In genomic region chr7:27130540-27131389, GRCh38 we compare ENCODE assay signal across 8 cellular contexts. TPM values are rescaled to one million over a fixed set of nuclear protein-coding genes. Genes with fewer than 3 reads are reported as not detected.
DNase-seq lines count a peak whose midpoint lies in the region; ATAC-seq and TF ChIP-seq lines count a peak whose summit lies in the region.

TSS of gene HOXA4 (minus strand) at chr7:27130757. CDS start at chr7:27130733, 24 bp downstream.

- H3K4me3 ChIP-seq in A673 (ENCODE audit: low read depth, low read length, poor library complexity, severe bottlenecking), result peak within 1 kb of the TSS; percentile 38
- H3K4me3 ChIP-seq in HCT116 (replicated peaks in 1 of 2; ENCODE audit: low read depth in 1 of 2, low read length in 2 of 2), result peak within 1 kb of the TSS; percentile 55 to 64
- peak within 1 kb of the TSS; percentile 71 for H3K4me3 ChIP-seq in SJCRH30
- H3K4me3 ChIP-seq in cardiac muscle cell, result peak within 1 kb of the TSS; percentile 30
- H3K4me3 ChIP-seq in prostate gland, result peak within 1 kb of the TSS; percentile 62 to 74

- no peak for TF ChIP-seq RAD21 in HCT116 (IDR thresholded peaks at IDR 0.05; ENCODE audit: low read depth)

- 10% methylated on average over 45 of the region's 67 CpGs for WGBS in prostate gland

- H3K27ac ChIP-seq in A673 (ENCODE audit: low read depth, low read length, poor library complexity, severe bottlenecking), result no peak within 1 kb of the TSS
- H3K27ac ChIP-seq in HCT116 (ENCODE audit: low read depth, low read length), result peak within 1 kb of the TSS; percentile 61; the same call in 1 of the 2 replicates
- peak within 1 kb of the TSS; percentile 73 for H3K27ac ChIP-seq in SJCRH30
- no peak within 1 kb of the TSS for H3K27ac ChIP-seq in cardiac muscle cell
- peak within 1 kb of the TSS; percentile 71 to 82 for H3K27ac ChIP-seq in prostate gland

- H2AFZ ChIP-seq in HCT116 (ENCODE audit: low read depth, low read length, poor library complexity, severe bottlenecking), result no peak within 1 kb of the TSS

- ATAC-seq in HCT116, result peak; percentile 91

- H3K36me3 ChIP-seq in A673 (ENCODE audit: insufficient read depth, low read length, poor library complexity, severe bottlenecking) (no peaks in the 10 kb centered on the region), HCT116 (ENCODE audit: control insufficient read depth in 1 of 2, insufficient read depth in 2 of 2, low read length in 2 of 2) (no peaks in the 10 kb centered on the region), SJCRH30 (no peaks in the 10 kb centered on the region), cardiac muscle cell (no peaks in the 10 kb centered on the region), prostate gland (no peaks in the 10 kb centered on the region)

- BruUV-seq in A673 (replicated peaks; lab: Mats Ljungman, UMichigan) (no TSS peak), HCT116 (replicated peaks; lab: Mats Ljungman, UMichigan) (TSS peak; percentile 88)

- peak within 1 kb of the TSS; percentile 71 for H3K9ac ChIP-seq in HCT116 (ENCODE audit: low read length)

- RAD21 ChIA-PET in HCT116 (lab: Charles Lee; ENCODE audit: low non-redundant PET in 1 of 2, low total read pairs in 2 of 2, uncharacterized antibody in 2 of 2, unreplicated experiment in 2 of 2), result no interaction called here

- TF ChIP-seq CTCF in A673 (conservative IDR thresholded peaks at IDR 0.05; ENCODE audit: low read depth, low read length) (no peak), HCT116 (IDR thresholded peaks at IDR 0.05 in 2 of 3, conservative IDR thresholded peaks at IDR 0.05 in 1 of 3; ENCODE audit: borderline replicate concordance in 1 of 3, insufficient read depth in 1 of 3, low read depth in 2 of 3, low read length in 2 of 3) (no peak), cardiac muscle cell (IDR thresholded peaks at IDR 0.05; ENCODE audit: low read depth, low read length) (no peak), prostate gland (IDR thresholded peaks at IDR 0.05) (peak in 1 of 4 experiments; percentile 7)

- no peaks in the 10 kb centered on the region for H4K20me1 ChIP-seq in HCT116 (ENCODE audit: insufficient read depth)

- H3K4me2 ChIP-seq in HCT116 (ENCODE audit: low read length), result peak within 1 kb of the TSS; percentile 91

- no peaks in the 10 kb centered on the region for H3K9me2 ChIP-seq in HCT116 (ENCODE audit: insufficient read depth)

- POLR2A ChIA-PET in A673 (lab: Charles Lee; ENCODE audit: low non-redundant PET), result no interaction called here
- POLR2A ChIA-PET in HCT116 (lab: Charles Lee), result interaction anchor here (0.7 to 1.5 kb wide), 5 partner anchors 15 to 417 kb away, joined by 3 to 5 read pairs (median 3); no protein-coding TSS in a partner anchor

- DNase-seq in A673 (ENCODE audit: low spot score) (peak; percentile 58), HCT116 (ENCODE audit: low read depth, low spot score) (no peak), SJCRH30 (peak; percentile 90 to 92), cardiac muscle cell (ENCODE audit: low read depth in 1 of 2, low spot score in 1 of 2) (peak; percentile 49 to 50), prostate gland (ENCODE audit: low spot score) (peak; percentile 94), ureter (ENCODE audit: low spot score) (peak; percentile 95), inferior parietal cortex (ENCODE audit: extremely low spot score) (no peak)
- peak; percentile 77 for DNase-seq in activated naive CD4-positive, alpha-beta T cell treated with Interleukin-2 at 50 U/mL for 16 hours

- TF ChIP-seq POLR2A in HCT116 (IDR thresholded peaks at IDR 0.05; ENCODE audit: borderline replicate concordance, extremely low read depth, insufficient read depth, insufficient read length) (peak; percentile 63), prostate gland (IDR thresholded peaks at IDR 0.05) (peak; percentile 76)

- no peaks in the 10 kb centered on the region for H3K4me1 ChIP-seq in A673 (ENCODE audit: insufficient read depth, low read length, poor library complexity, severe bottlenecking)
- H3K4me1 ChIP-seq in HCT116 (ENCODE audit: control insufficient read depth in 1 of 2, insufficient read depth in 2 of 2, low read length in 2 of 2), result peaks cover 31 to 75% of the 10 kb centered on the region in 2 experiments
- H3K4me1 ChIP-seq in SJCRH30, result peaks cover 25% of the 10 kb centered on the region
- H3K4me1 ChIP-seq in cardiac muscle cell (ENCODE audit: low read depth), result no peaks in the 10 kb centered on the region
- H3K4me1 ChIP-seq in prostate gland (replicated peaks), result peaks cover 6% of the 10 kb centered on the region

- CTCF ChIA-PET in A673 (lab: Charles Lee), result no interaction called here
- CTCF ChIA-PET in HCT116 (lab: Charles Lee), result interaction anchor here (1.6 kb wide), 1 partner anchor 444 kb away, joined by 3 read pairs; no protein-coding TSS in a partner anchor

- H3K79me2 ChIP-seq in HCT116 (ENCODE audit: insufficient read depth, low read length), result no peaks in the 10 kb centered on the region

- intact Hi-C loops in A673 (cut with micrococcal nuclease; ENCODE audit: unreplicated experiment) (no loop called here), HCT116 (cut with micrococcal nuclease) (loop anchor here (2.0 kb wide), 1 partner anchor 16 kb away; no protein-coding TSS in a partner anchor), prostate gland (cut with DNase I) (loop anchor here (5.0 kb wide), 1 partner anchor 268 kb away; the partner anchor contains the start of gene SKAP2)

- H3K27me3 ChIP-seq in A673 (replicated peaks; ENCODE audit: insufficient read depth, low read depth, low read length, poor library complexity) (peaks cover 100% of the 10 kb centered on the region), HCT116 (ENCODE audit: insufficient read depth, low read length) (peaks cover 24% of the 10 kb centered on the region), SJCRH30 (no peaks in the 10 kb centered on the region), cardiac muscle cell (peaks cover 100% of the 10 kb centered on the region), prostate gland (replicated peaks; ENCODE audit: insufficient read depth) (no peaks in the 10 kb centered on the region)

- H3K9me3 ChIP-seq in A673 (ENCODE audit: low read depth, low read length, poor library complexity, severe bottlenecking) (no peaks in the 10 kb centered on the region), HCT116 (ENCODE audit: control insufficient read depth in 1 of 2, insufficient read depth in 1 of 2, low read depth in 1 of 2, low read length in 2 of 2) (no peaks in the 10 kb centered on the region), SJCRH30 (replicated peaks) (no peaks in the 10 kb centered on the region), cardiac muscle cell (ENCODE audit: low read depth) (no peaks in the 10 kb centered on the region), prostate gland (no peaks in the 10 kb centered on the region)

TF ChIP-seq in HCT116, 20 proteins besides CTCF, POLR2A, EP300 and RAD21:
- TF ChIP-seq ELF1 (IDR thresholded peaks at IDR 0.05; ENCODE audit: borderline replicate concordance, low read depth) (peak; percentile 80), TCF7L2 (IDR thresholded peaks at IDR 0.05; ENCODE audit: borderline replicate concordance, extremely low read depth, insufficient read depth, insufficient read length) (peak; percentile 41), SP1 (IDR thresholded peaks at IDR 0.05; ENCODE audit: low read depth) (peak; percentile 84), POLR2AphosphoS5 (IDR thresholded peaks at IDR 0.05; ENCODE audit: low read depth, low read length) (peak; percentile 58; the same call in 1 of the 2 replicates), SIN3A (IDR thresholded peaks at IDR 0.05; ENCODE audit: low read depth) (peak; percentile 34; the same call in 1 of the 2 replicates), ZBTB33 (IDR thresholded peaks at IDR 0.05; ENCODE audit: extremely low read depth, insufficient replicate concordance, low read length) (no peak), CEBPB (IDR thresholded peaks at IDR 0.05; ENCODE audit: low read depth) (no peak), ZNF274 (IDR thresholded peaks at IDR 0.05; ENCODE audit: low read depth, low read length) (no peak), SRF (IDR thresholded peaks at IDR 0.05; ENCODE audit: low read depth) (no peak), FOSL1 (IDR thresholded peaks at IDR 0.05; ENCODE audit: low read depth) (no peak), ATF3 (IDR thresholded peaks at IDR 0.05) (no peak), YY1 (IDR thresholded peaks at IDR 0.05; ENCODE audit: extremely low read depth, insufficient replicate concordance, low read depth, low read length) (peak; percentile 43), ZFX (IDR thresholded peaks at IDR 0.05) (peak; percentile 23; the same call in 1 of the 2 replicates), CBX3 (IDR thresholded peaks at IDR 0.05; ENCODE audit: low read depth) (no peak), EZH2 (IDR thresholded peaks at IDR 0.05) (no peak)
- TF ChIP-seq, protein P1, sequence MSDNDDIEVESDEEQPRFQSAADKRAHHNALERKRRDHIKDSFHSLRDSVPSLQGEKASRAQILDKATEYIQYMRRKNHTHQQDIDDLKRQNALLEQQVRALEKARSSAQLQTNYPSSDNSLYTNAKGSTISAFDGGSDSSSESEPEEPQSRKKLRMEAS (IDR thresholded peaks at IDR 0.05), result peak; percentile 84
TF ChIP-seq in HCT116: peak in this region for 8.

RNA-seq across cellular contexts. Expression of gene HOXA4, which starts in this region (rescaled TPM):
- total RNA-seq in A673 (2021) (not detected in 2 replicates), HCT116 (2021; ENCODE audit: unreplicated experiment) (2.0 TPM), cardiac muscle cell (0.14 TPM in 1 of 2 replicates, not detected in the other), prostate gland (1 to 10 TPM; 1.4 to 1.8 TPM), ureter (9.4 TPM)
- polyA plus RNA-seq in HCT116 (2012), result 1.5 and 1.8 TPM in 2 replicates
- total RNA-seq in SJCRH30 (2014; rRNA removed; shearing (Covaris generic)), result 5.3 and 5.6 TPM in 2 replicates
- polyA plus RNA-seq in cardiac muscle cell, result 0.46 TPM in 1 of 2 replicates, not detected in the other

Comparison
In these comparisons a context has a peak if more than half of its experiments do, and no peak if none do; other contexts are left out.
1. Peak in DNase-seq and H3K4me3 ChIP-seq in A673; RNA of the gene not detected or under 1 TPM.
2. Peak in DNase-seq and H3K4me3 ChIP-seq in cardiac muscle cell; RNA of the gene not detected or under 1 TPM.
3. DNase-seq: peak in SJCRH30 (2 of 2), activated naive CD4-positive, alpha-beta T cell treated with Interleukin-2 at 50 U/mL for 16 hours (single experiment), prostate gland (single experiment) and ureter (single experiment); none in HCT116 (single experiment) and inferior parietal cortex (single experiment).
4. H3K27ac ChIP-seq: peak in HCT116 (single experiment), SJCRH30 (single experiment) and prostate gland (2 of 2); none in A673 (single experiment) and cardiac muscle cell (single experiment).
5. Peak in every context shown above with its lines, with median percentiles within 50 percentile points of each other: H3K4me3 ChIP-seq.